ENCODE assay signal across 8 cellular contexts in genomic region chr20:31698803-31699718, GRCh38. TPM values are rescaled to one million over a fixed set of nuclear protein-coding genes. Genes with fewer than 3 reads are reported as not detected.
DNase-seq lines count a peak whose midpoint lies in the region; ATAC-seq and TF ChIP-seq lines count a peak whose summit lies in the region.

No MANE protein-coding gene starts in this region.

- no peak overlapping the region for H3K9ac ChIP-seq in neuronal stem cell (ENCODE audit: low read depth, low read length, poor library complexity)

- H3K23ac ChIP-seq in neuronal stem cell (ENCODE audit: low read depth, low read length, poor library complexity), result no peak overlapping the region

- H3K36me3 ChIP-seq in neuronal stem cell (replicated peaks in 1 of 2; ENCODE audit: control insufficient read depth in 2 of 2, insufficient read depth in 2 of 2, low read length in 2 of 2), result peaks cover 0 to 66% of the 10 kb centered on the region in 2 donors

- whole genome bisulfite sequencing in neuronal stem cell (ENCODE audit: extremely low coverage in 2 of 2, insufficient read length in 2 of 2, insufficient replicate concordance in 1 of 2), 2 donors, result no CpG with 5 or more reads among the region's 6 CpGs

- no peak overlapping the region for H2BK15ac ChIP-seq in neuronal stem cell (ENCODE audit: low read length)

- no peak overlapping the region for H3K18ac ChIP-seq in neuronal stem cell (ENCODE audit: low read length)

- peak; percentile 81 for DNase-seq in activated CD4-positive, alpha-beta T cell treated with anti-CD3 and anti-CD28 coated beads, Interleukin-2, amount 10 ng/mL, durations not matched to agents 24 days and 14 days
- no peak for DNase-seq in activated CD4-positive, alpha-beta T cell treated with anti-CD3 and anti-CD28 coated beads for 48 hours
- peak; percentile 95 for DNase-seq in H4 (ENCODE audit: low spot score)
- DNase-seq in LHCN-M2 (ENCODE audit: low read depth), result peak; percentile 99
- DNase-seq in activated B cell treated with CpG ODN at 0.5 μM for 24 hours, result no peak
- peak; percentile 97 for DNase-seq in fibroblast of villous mesenchyme (ENCODE audit: low read depth)
- DNase-seq in omental fat pad (ENCODE audit: low spot score), result peak; percentile 50
- no peak for DNase-seq in neuronal stem cell (ENCODE audit: low spot score)

- H3K4me2 ChIP-seq in neuronal stem cell (ENCODE audit: insufficient read depth, low read length, poor library complexity, severe bottlenecking), result no peak overlapping the region

- no peak overlapping the region for H2BK120ac ChIP-seq in neuronal stem cell (ENCODE audit: low read depth, low read length)

- no peak overlapping the region for H3K4ac ChIP-seq in neuronal stem cell (ENCODE audit: low read length)

- intact Hi-C loops in activated CD4-positive, alpha-beta T cell treated with anti-CD3 and anti-CD28 coated beads, Interleukin-2, amount 10 ng/mL, durations not matched to agents 24 days and 14 days (cut with micrococcal nuclease), result loop anchor here (1.0 kb wide), 2 partner anchors 14 to 18 kb away; no protein-coding TSS in a partner anchor
- intact Hi-C loops in activated B cell treated with CpG ODN at 0.5 μM for 24 hours (cut with micrococcal nuclease), result no loop called here

- no peak overlapping the region for H3K27ac ChIP-seq in neuronal stem cell (replicated peaks; ENCODE audit: low read length)

- H2BK5ac ChIP-seq in neuronal stem cell (ENCODE audit: low read length), result no peak overlapping the region

- H3K27me3 ChIP-seq in neuronal stem cell (ENCODE audit: control insufficient read depth in 3 of 3, insufficient read depth in 3 of 3, low read depth in 1 of 3, low read length in 3 of 3), result no peaks in the 10 kb centered on the region

- H3K4me3 ChIP-seq in fibroblast of villous mesenchyme (ENCODE audit: low read depth, low read length) (no peak overlapping the region), neuronal stem cell (ENCODE audit: low read length in 2 of 2) (no peak overlapping the region)

- H3K9me3 Mint-ChIP-seq in activated CD4-positive, alpha-beta T cell treated with anti-CD3 and anti-CD28 coated beads, Interleukin-2, amount 10 ng/mL, durations not matched to agents 24 days and 14 days, result no peaks in the 10 kb centered on the region
- no peaks in the 10 kb centered on the region for H3K9me3 Mint-ChIP-seq in activated B cell treated with CpG ODN at 0.5 μM for 24 hours

- TF ChIP-seq CTCF in activated B cell treated with CpG ODN at 0.5 μM for 24 hours (IDR thresholded peaks at IDR 0.05) (no peak), fibroblast of villous mesenchyme (IDR thresholded peaks at IDR 0.05; ENCODE audit: insufficient read depth, low read depth, low read length) (no peak), omental fat pad (IDR thresholded peaks at IDR 0.05) (no peak)

- peaks cover 0 to 5% of the 10 kb centered on the region in 2 donors for H3K4me1 ChIP-seq in neuronal stem cell (ENCODE audit: control insufficient read depth in 2 of 2, insufficient read depth in 1 of 2, low read depth in 1 of 2, low read length in 2 of 2)

- no peaks in the 10 kb centered on the region for H3K79me1 ChIP-seq in neuronal stem cell (ENCODE audit: low read depth, low read length)

- POLR2A ChIA-PET in activated B cell treated with CpG ODN at 0.5 μM for 24 hours (lab: Charles Lee), result interaction anchor here (0.6 to 1.7 kb wide), 4 partner anchors 14 to 24 kb away, joined by 3 to 10 read pairs (median 7); no protein-coding TSS in a partner anchor

- H3K36me3 Mint-ChIP-seq in activated CD4-positive, alpha-beta T cell treated with anti-CD3 and anti-CD28 coated beads, Interleukin-2, amount 10 ng/mL, durations not matched to agents 24 days and 14 days (ENCODE audit: low read depth), result peaks cover 71% of the 10 kb centered on the region
- peaks cover 52% of the 10 kb centered on the region for H3K36me3 Mint-ChIP-seq in activated B cell treated with CpG ODN at 0.5 μM for 24 hours (ENCODE audit: low read depth)

- no peak overlapping the region for H4K8ac ChIP-seq in neuronal stem cell (ENCODE audit: low read depth, low read length)

- no peak overlapping the region for H2AK5ac ChIP-seq in neuronal stem cell (ENCODE audit: low read depth, low read length)

- H3K27ac Mint-ChIP-seq in activated CD4-positive, alpha-beta T cell treated with anti-CD3 and anti-CD28 coated beads, Interleukin-2, amount 10 ng/mL, durations not matched to agents 24 days and 14 days, result peak overlapping the region; percentile 84
- peak overlapping the region; percentile 71 for H3K27ac Mint-ChIP-seq in activated B cell treated with CpG ODN at 0.5 μM for 24 hours

- H3K14ac ChIP-seq in neuronal stem cell (ENCODE audit: low read length), result no peak overlapping the region

- peak overlapping the region; percentile 76 for H3K4me3 Mint-ChIP-seq in activated CD4-positive, alpha-beta T cell treated with anti-CD3 and anti-CD28 coated beads, Interleukin-2, amount 10 ng/mL, durations not matched to agents 24 days and 14 days
- H3K4me3 Mint-ChIP-seq in activated B cell treated with CpG ODN at 0.5 μM for 24 hours, result no peak overlapping the region

- peaks cover 64% of the 10 kb centered on the region for H3K4me1 Mint-ChIP-seq in activated CD4-positive, alpha-beta T cell treated with anti-CD3 and anti-CD28 coated beads, Interleukin-2, amount 10 ng/mL, durations not matched to agents 24 days and 14 days
- peaks cover 44% of the 10 kb centered on the region for H3K4me1 Mint-ChIP-seq in activated B cell treated with CpG ODN at 0.5 μM for 24 hours

- H3K27me3 Mint-ChIP-seq in activated CD4-positive, alpha-beta T cell treated with anti-CD3 and anti-CD28 coated beads, Interleukin-2, amount 10 ng/mL, durations not matched to agents 24 days and 14 days, result no peaks in the 10 kb centered on the region
- H3K27me3 Mint-ChIP-seq in activated B cell treated with CpG ODN at 0.5 μM for 24 hours, result no peaks in the 10 kb centered on the region

- H4K91ac ChIP-seq in neuronal stem cell (ENCODE audit: low read depth, low read length, poor library complexity), result no peak overlapping the region

- H3K9me3 ChIP-seq in neuronal stem cell (replicated peaks in 1 of 2; ENCODE audit: control insufficient read depth in 2 of 2, insufficient read depth in 1 of 2, low read depth in 1 of 2, low read length in 2 of 2), result no peaks in the 10 kb centered on the region

- ATAC-seq in activated B cell treated with CpG ODN at 0.5 μM for 24 hours (ENCODE audit: low read depth), result peak; percentile 71
- ATAC-seq in omental fat pad (ENCODE audit: low FRiP score), result peak; percentile 88

- CTCF ChIA-PET in activated B cell treated with CpG ODN at 0.5 μM for 24 hours (lab: Charles Lee), result interaction anchor here (1.1 to 3.8 kb wide), 4 partner anchors 14 to 65 kb away, joined by 3 to 20 read pairs (median 8); no protein-coding TSS in a partner anchor

- no peak overlapping the region for H2AFZ ChIP-seq in neuronal stem cell (ENCODE audit: low read length)

- no peak overlapping the region for H2BK12ac ChIP-seq in neuronal stem cell (ENCODE audit: low read length)

RNA-seq across cellular contexts. Expression of gene BCL2L1, which starts 23.6 kb away (rescaled TPM):
- total RNA-seq in activated CD4-positive, alpha-beta T cell treated with anti-CD3 and anti-CD28 coated beads, Interleukin-2, amount 10 ng/mL, durations not matched to agents 24 days and 14 days, result 379 and 381 TPM in 2 replicates
- 34.2 and 42.6 TPM in 2 replicates for total RNA-seq in H4 (2014; rRNA removed; shearing (Covaris generic))
- total RNA-seq in LHCN-M2 (2014; rRNA removed), result 328 and 368 TPM in 2 replicates
- 240 TPM for polyA plus RNA-seq in LHCN-M2 (2012)
- total RNA-seq in activated B cell treated with CpG ODN at 0.5 μM for 24 hours, result 53.4 and 60.4 TPM in 2 replicates
- total RNA-seq in fibroblast of villous mesenchyme, result 82.8 and 113 TPM in 2 replicates
- 100 to 1,000 TPM in 2 of 4 donors, 10 to 100 TPM in 2; 65.0 to 140 (median 112) TPM for total RNA-seq in omental fat pad
- polyA plus RNA-seq in neuronal stem cell (2013, experiment 1 of 2), result 37.9 TPM
- 38.2 TPM for polyA plus RNA-seq in neuronal stem cell (2013, experiment 2 of 2)

RNA-seq across cellular contexts. Expression of gene TPX2, which starts 40.0 kb away (rescaled TPM):
- 60.1 and 61.3 TPM in 2 replicates for total RNA-seq in activated CD4-positive, alpha-beta T cell treated with anti-CD3 and anti-CD28 coated beads, Interleukin-2, amount 10 ng/mL, durations not matched to agents 24 days and 14 days
- total RNA-seq in H4 (2014; rRNA removed; shearing (Covaris generic)), result 111 and 128 TPM in 2 replicates
- total RNA-seq in LHCN-M2 (2014; rRNA removed) (188 and 191 TPM in 2 replicates), activated B cell treated with CpG ODN at 0.5 μM for 24 hours (2.2 and 2.8 TPM in 2 replicates), fibroblast of villous mesenchyme (35.4 and 62.2 TPM in 2 replicates), omental fat pad (1 to 10 TPM in 2 of 4 donors, under 1 TPM in 2; 0.82 to 4.8 (median 0.97) TPM)
- 62.4 TPM for polyA plus RNA-seq in LHCN-M2 (2012)
- 174 TPM for polyA plus RNA-seq in neuronal stem cell (2013, experiment 1 of 2)
- polyA plus RNA-seq in neuronal stem cell (2013, experiment 2 of 2), result 172 TPM

Comparison
In these comparisons a context has a peak if more than half of its experiments do, and no peak if none do; other contexts are left out.
1. DNase-seq: peak in activated CD4-positive, alpha-beta T cell treated with anti-CD3 and anti-CD28 coated beads, Interleukin-2, amount 10 ng/mL, durations not matched to agents 24 days and 14 days (single experiment), H4 (single experiment), LHCN-M2 (single experiment), fibroblast of villous mesenchyme (single experiment) and omental fat pad (single experiment); none in activated CD4-positive, alpha-beta T cell treated with anti-CD3 and anti-CD28 coated beads for 48 hours (single experiment), activated B cell treated with CpG ODN at 0.5 μM for 24 hours (single experiment) and neuronal stem cell (single experiment).